10 cellular contexts compared by ENCODE assay signal in the genomic region with DNA sequence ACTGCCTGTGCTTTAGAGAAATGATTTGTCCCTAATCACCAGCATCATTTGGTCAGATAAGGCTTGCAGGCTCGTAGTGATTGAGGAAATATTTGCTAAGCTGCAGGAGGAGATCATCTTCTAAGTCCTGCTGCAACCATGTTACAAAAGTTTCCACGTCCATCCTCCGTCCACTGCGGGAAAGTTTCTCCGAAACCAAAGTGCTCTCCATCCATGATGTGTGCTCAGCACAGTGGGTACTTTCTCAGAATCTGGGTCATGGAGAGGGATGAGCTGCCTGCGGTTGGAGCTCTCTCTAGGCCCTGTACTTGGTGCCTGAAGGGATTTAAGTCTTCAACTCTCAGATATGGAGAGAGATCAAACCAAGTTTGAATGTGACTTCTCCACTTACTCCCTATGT. TPM values are rescaled to one million over a fixed set of nuclear protein-coding genes. Genes with fewer than 3 reads are reported as not detected.
A peak's percentile ranks its signal among the peaks of the same experiment; 100 is the strongest.
DNase-seq lines count a peak whose midpoint lies in the region; ATAC-seq and TF ChIP-seq lines count a peak whose summit lies in the region.
"Had no signal": no experiment of that assay in that cellular context is flagged by ENCODE, and none has a peak within 500 bp of the region (broad histone marks: within the 10 kb centered on the region; RNA-seq: fewer than 3 reads in every experiment).

No MANE protein-coding gene starts in this region.

- no peak overlapping the region for H3K9ac ChIP-seq in endodermal cell (ENCODE audit: extremely low read depth, low read length, poor library complexity, severe bottlenecking)

- TF ChIP-seq CTCF in CD4-positive, alpha-beta T cell (IDR thresholded peaks at IDR 0.05): no peak
- TF ChIP-seq CTCF in endodermal cell (conservative IDR thresholded peaks at IDR 0.05) (no peak), psoas muscle (IDR thresholded peaks at IDR 0.05) (no peak)

- H3K4me1 ChIP-seq in endodermal cell (ENCODE audit: control insufficient read depth, insufficient read depth, low read length) (peaks cover 31% of the 10 kb centered on the region), psoas muscle (peaks cover 28% of the 10 kb centered on the region)

- no peaks in the 10 kb centered on the region for H3K27me3 ChIP-seq in CD4-positive, alpha-beta T cell (ENCODE audit: control insufficient read depth, insufficient read depth, low read length)
- H3K27me3 ChIP-seq in endodermal cell (ENCODE audit: control insufficient read depth, insufficient read depth, low read length, poor library complexity, severe bottlenecking): peaks cover 5% of the 10 kb centered on the region
- H3K27me3 ChIP-seq in psoas muscle (ENCODE audit: insufficient read depth in 3 of 3, low read length in 2 of 3): no peaks in the 10 kb centered on the region

- no peak overlapping the region for H3K4me3 ChIP-seq in endodermal cell (ENCODE audit: low read length)
- no peak overlapping the region for H3K4me3 ChIP-seq in psoas muscle

- no peak for ATAC-seq in CD4-positive, alpha-beta T cell (ENCODE audit: poor library complexity)
- no peak for ATAC-seq in T-helper 17 cell
- no peak for ATAC-seq in psoas muscle
- no peak for ATAC-seq in GM21515 (IDR thresholded peaks at IDR 0.05; ENCODE audit: unreplicated experiment)
- no peak for ATAC-seq in HG03378 (IDR thresholded peaks at IDR 0.05; ENCODE audit: unreplicated experiment)

- H3K4me1 Mint-ChIP-seq in CD4-positive, alpha-beta T cell (ENCODE audit: low read depth): peaks cover 15% of the 10 kb centered on the region
- H3K4me1 Mint-ChIP-seq in T-helper 17 cell (peaks cover 30% of the 10 kb centered on the region), endodermal cell (peaks cover 44% of the 10 kb centered on the region)

- intact Hi-C loops in CD4-positive, alpha-beta T cell (cut with DNase I, micrococcal nuclease): no loop called here
- intact Hi-C loops in psoas muscle (cut with DNase I): no loop called here

- no peaks in the 10 kb centered on the region for H3K9me3 Mint-ChIP-seq in CD4-positive, alpha-beta T cell
- no peaks in the 10 kb centered on the region for H3K9me3 Mint-ChIP-seq in endodermal cell

- WGBS in endodermal cell (ENCODE audit: insufficient coverage in 1 of 2, insufficient read length in 1 of 2), 2 experiments: 90 to 93% methylated on average over 5 to 6 of the region's 6 CpGs
- WGBS in psoas muscle, 3 donors: 89 to 93% (median 91%) methylated on average over 6 of the region's 6 CpGs

- no peak overlapping the region for H3K4me3 Mint-ChIP-seq in CD4-positive, alpha-beta T cell
- H3K4me3 Mint-ChIP-seq in T-helper 17 cell: peak overlapping the region; percentile 50
- no peak overlapping the region for H3K4me3 Mint-ChIP-seq in endodermal cell

- no peak for DNase-seq in CD4-positive, alpha-beta T cell
- DNase-seq in T-helper 17 cell (no peak), endodermal cell (no peak), psoas muscle (no peak), ureter (ENCODE audit: low spot score) (no peak), midbrain (lab: John Stamatoyannopoulos, UW) (no peak)
- DNase-seq: activated CD8-positive, alpha-beta memory T cell treated with anti-CD3 and anti-CD28 coated beads, Interleukin-2, amount 50 U/mL, for 4 hours; NCI-H446 had no signal

- H3K9me3 ChIP-seq in CD4-positive, alpha-beta T cell (ENCODE audit: control insufficient read depth, low read length): no peaks in the 10 kb centered on the region
- H3K9me3 ChIP-seq in T-helper 17 cell (ENCODE audit: control insufficient read depth, low read length, poor library complexity, severe bottlenecking) (no peaks in the 10 kb centered on the region), endodermal cell (ENCODE audit: control insufficient read depth, low read length) (no peaks in the 10 kb centered on the region), psoas muscle (no peaks in the 10 kb centered on the region)

- POLR2A ChIA-PET in CD4-positive, alpha-beta T cell (lab: Charles Lee): no interaction called here

- no peaks in the 10 kb centered on the region for H3K36me3 ChIP-seq in endodermal cell (ENCODE audit: control insufficient read depth, insufficient read depth, low read length)
- no peaks in the 10 kb centered on the region for H3K36me3 ChIP-seq in psoas muscle (ENCODE audit: insufficient read depth in 1 of 2, low read depth in 1 of 2)

- no peaks in the 10 kb centered on the region for H3K36me3 Mint-ChIP-seq in CD4-positive, alpha-beta T cell (ENCODE audit: low read depth)
- no peaks in the 10 kb centered on the region for H3K36me3 Mint-ChIP-seq in T-helper 17 cell (ENCODE audit: low read depth)
- H3K36me3 Mint-ChIP-seq in endodermal cell (ENCODE audit: low read depth): no peaks in the 10 kb centered on the region

- H3K27ac Mint-ChIP-seq in CD4-positive, alpha-beta T cell: peak overlapping the region; percentile 43
- peak overlapping the region; percentile 96 for H3K27ac Mint-ChIP-seq in T-helper 17 cell
- peak overlapping the region; percentile 56 for H3K27ac Mint-ChIP-seq in endodermal cell

- no peaks in the 10 kb centered on the region for H3K27me3 Mint-ChIP-seq in CD4-positive, alpha-beta T cell
- H3K27me3 Mint-ChIP-seq in T-helper 17 cell (no peaks in the 10 kb centered on the region), endodermal cell (ENCODE audit: insufficient read depth) (peaks cover 3% of the 10 kb centered on the region)

- CTCF ChIA-PET in CD4-positive, alpha-beta T cell (lab: Charles Lee): interaction anchor here (1.8 kb wide), 1 partner anchor 15 kb away, joined by 8 read pairs; no protein-coding TSS in a partner anchor

- H3K27ac ChIP-seq in CD4-positive, alpha-beta T cell (ENCODE audit: low read depth, low read length): no peak overlapping the region
- H3K27ac ChIP-seq in endodermal cell (ENCODE audit: low read depth, low read length): no peak overlapping the region
- H3K27ac ChIP-seq in psoas muscle: peak overlapping the region; percentile 93

RNA-seq across cellular contexts. Expression of a gene that starts 39.3 kb away (rescaled TPM):
- total RNA-seq in CD4-positive, alpha-beta T cell: not detected
- total RNA-seq in T-helper 17 cell (not detected), endodermal cell (under 1 TPM; 0.38 to 0.44 TPM), psoas muscle (under 1 TPM; 0.40 to 0.74 (median 0.56) TPM), ureter (5.2 TPM)
- not detected for polyA plus RNA-seq in endodermal cell (2013, experiment 1 of 2)
- polyA plus RNA-seq in endodermal cell (2013, experiment 2 of 2): not detected
- under 1 TPM; 0.27 to 0.74 (median 0.30) TPM for polyA plus RNA-seq in psoas muscle

Comparison
In these comparisons a context has a peak if more than half of its experiments do, and no peak if none do; other contexts are left out.
1. H3K27ac Mint-ChIP-seq: peak in every context shown above with its lines; median percentile 96 in T-helper 17 cell; 56 in endodermal cell; 43 in CD4-positive, alpha-beta T cell.